Comparison of ENCODE assay signal across 33 cellular contexts in the genomic region with DNA sequence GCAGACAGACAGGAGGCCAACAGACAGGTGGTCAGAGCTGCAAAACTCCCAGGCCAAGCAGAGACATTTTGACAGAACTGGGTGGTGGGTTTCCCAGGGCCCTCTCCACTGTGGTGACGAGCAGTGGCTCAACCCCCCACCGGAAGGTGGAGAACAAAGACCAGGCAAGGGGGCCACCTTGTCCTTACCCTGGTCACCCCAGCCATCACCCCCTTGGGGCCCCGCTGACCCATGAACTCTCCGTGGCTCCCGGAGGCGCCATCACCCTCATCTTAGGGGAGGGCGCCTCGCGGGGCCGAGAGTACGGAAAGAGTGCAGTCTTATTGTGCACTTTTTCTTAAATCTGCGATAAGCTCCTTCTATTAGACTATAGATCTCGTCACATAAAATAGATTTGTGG.
"Had no signal": no experiment of that assay in that cellular context is flagged by ENCODE, and none has a peak within 500 bp of the region (broad histone marks: within the 10 kb centered on the region; RNA-seq: fewer than 3 reads in every experiment).

No MANE protein-coding gene starts in this region.

- H3K36me3 ChIP-seq: breast epithelium, SJCRH30, WERI-Rb-1 had no signal

- H3K4me3 ChIP-seq: body of pancreas, breast epithelium, PC-9, SJCRH30, SK-N-MC had no signal

- H3K27me3 ChIP-seq: body of pancreas had no signal

- H3K27me3 Mint-ChIP-seq: activated naive CD8-positive, alpha-beta T cell treated with anti-CD3 and anti-CD28 coated beads, Interleukin-2, amount 10 ng/mL, durations not matched to agents 7 days and 5 days had no signal

- H3K27ac ChIP-seq: body of pancreas, breast epithelium, PC-9, SJCRH30, SK-N-MC, WERI-Rb-1 had no signal

- H3K36me3 Mint-ChIP-seq: activated naive CD8-positive, alpha-beta T cell treated with anti-CD3 and anti-CD28 coated beads, Interleukin-2, amount 10 ng/mL, durations not matched to agents 7 days and 5 days had no signal

- H3K4me2 ChIP-seq: PC-9 had no signal

- H3K4me3 Mint-ChIP-seq: activated CD4-positive, alpha-beta memory T cell treated with anti-CD3 and anti-CD28 coated beads, Interleukin-2, amount 10 ng/mL, durations not matched to agents 7 days and 5 days; activated naive CD8-positive, alpha-beta T cell treated with anti-CD3 and anti-CD28 coated beads, Interleukin-2, amount 10 ng/mL, durations not matched to agents 7 days and 5 days; activated T-cell treated with anti-CD3 and anti-CD28 coated beads, Interleukin-2, amount 50 U/mL, for 72 hours; activated T-helper 17 cell treated with anti-CD3 and anti-CD28 coated beads, Interleukin-2, amount 50 U/mL, for 72 hours had no signal

- ATAC-seq: activated T-cell treated with anti-CD3 and anti-CD28 coated beads, Interleukin-2, amount 50 U/mL, for 72 hours; activated T-helper 17 cell treated with anti-CD3 and anti-CD28 coated beads, Interleukin-2, amount 50 U/mL, for 72 hours; body of pancreas had no signal

- H3K27ac Mint-ChIP-seq: activated CD4-positive, alpha-beta memory T cell treated with anti-CD3 and anti-CD28 coated beads, Interleukin-2, amount 10 ng/mL, durations not matched to agents 7 days and 5 days; activated naive CD8-positive, alpha-beta T cell treated with anti-CD3 and anti-CD28 coated beads, Interleukin-2, amount 10 ng/mL, durations not matched to agents 7 days and 5 days; activated T-cell treated with anti-CD3 and anti-CD28 coated beads, Interleukin-2, amount 50 U/mL, for 72 hours; activated T-helper 17 cell treated with anti-CD3 and anti-CD28 coated beads, Interleukin-2, amount 50 U/mL, for 72 hours had no signal

- DNase-seq: activated CD4-positive, alpha-beta memory T cell treated with anti-CD3 and anti-CD28 coated beads, Interleukin-2, amount 10 ng/mL, durations not matched to agents 7 days and 5 days; activated CD4-positive, alpha-beta T cell treated with anti-CD3 and anti-CD28 coated beads for 1 hour; activated CD4-positive, alpha-beta T cell treated with anti-CD3 and anti-CD28 coated beads for 48 hours; activated CD4-positive, CD25-positive, alpha-beta regulatory T cell; activated effector memory CD4-positive, alpha-beta T cell treated with anti-CD3 and anti-CD28 coated beads, Interleukin-2, amount 50 U/mL, for 16 hours; activated naive CD4-positive, alpha-beta T cell; activated naive CD4-positive, alpha-beta T cell treated with anti-CD3 and anti-CD28 coated beads, Interleukin-2, amount 50 U/mL, for 16 hours; activated naive CD8-positive, alpha-beta T cell treated with anti-CD3 and anti-CD28 coated beads, Interleukin-2, amount 10 ng/mL, durations not matched to agents 7 days and 5 days; activated T-cell treated with anti-CD3 and anti-CD28 coated beads, Interleukin-2, amount 50 U/mL, for 1 hour; activated T-cell treated with anti-CD3 and anti-CD28 coated beads, Interleukin-2, amount 50 U/mL, for 72 hours; amygdala; body of pancreas; KG1; MM.1S; MV-4-11; NCI-H1092; NCI-H1436 treated with DMSO at 0.1 percent for 48 hours; NCI-H187; NCI-H2029 treated with DMSO at 0.1 percent for 48 hours; NCI-H2107; NCI-H2171; NCI-H510A; NCI-H526; NCI-H748 treated with DMSO at 0.1 percent for 48 hours; NK-92 treated with Interleukin-12 subunit alpha and Interleukin-12 subunit beta, amount 100 ng/mL, for 24 hours; PC-9; Right ventricle myocardium superior; SJCRH30; T1000 had no signal

- H3K4me1 ChIP-seq: body of pancreas, breast epithelium, SJCRH30 had no signal

- H3K9me3 Mint-ChIP-seq: activated CD4-positive, alpha-beta memory T cell treated with anti-CD3 and anti-CD28 coated beads, Interleukin-2, amount 10 ng/mL, durations not matched to agents 7 days and 5 days; activated naive CD8-positive, alpha-beta T cell treated with anti-CD3 and anti-CD28 coated beads, Interleukin-2, amount 10 ng/mL, durations not matched to agents 7 days and 5 days; activated T-cell treated with anti-CD3 and anti-CD28 coated beads, Interleukin-2, amount 50 U/mL, for 72 hours; activated T-helper 17 cell treated with anti-CD3 and anti-CD28 coated beads, Interleukin-2, amount 50 U/mL, for 72 hours had no signal

- H3K4me1 Mint-ChIP-seq: activated CD4-positive, alpha-beta memory T cell treated with anti-CD3 and anti-CD28 coated beads, Interleukin-2, amount 10 ng/mL, durations not matched to agents 7 days and 5 days; activated naive CD8-positive, alpha-beta T cell treated with anti-CD3 and anti-CD28 coated beads, Interleukin-2, amount 10 ng/mL, durations not matched to agents 7 days and 5 days; activated T-helper 17 cell treated with anti-CD3 and anti-CD28 coated beads, Interleukin-2, amount 50 U/mL, for 72 hours had no signal

- H2AFZ ChIP-seq: PC-9 had no signal

- H3K9me3 ChIP-seq: body of pancreas, breast epithelium, SJCRH30 had no signal
